14 cellular contexts compared by ENCODE assay signal in genomic region chr10:7483848-7484247, GRCh38.
DNase-seq lines count a peak whose midpoint lies in the region; ATAC-seq lines count a peak whose summit lies in the region.
"Had no signal": no experiment of that assay in that cellular context is flagged by ENCODE, and none has a peak within 500 bp of the region (broad histone marks: within the 10 kb centered on the region; RNA-seq: fewer than 3 reads in every experiment).

No MANE protein-coding gene starts in this region.

- H2AFZ ChIP-seq in Karpas-422 (ENCODE audit: low read length) = 0 out of 2 replicates have a peak overlapping the region, but pooled peaks have one; percentile 6

- H3K4me1 ChIP-seq in CD4-positive, alpha-beta memory T cell (ENCODE audit: insufficient read depth, low read length) = peaks cover 71% of the 10 kb centered on the region
- H3K4me1 ChIP-seq in Karpas-422 (ENCODE audit: low read length) = peaks cover 99% of the 10 kb centered on the region
- H3K4me1 ChIP-seq: foreskin keratinocyte had no signal

- peak overlapping the region; percentile 77 for H3K4me2 ChIP-seq in Karpas-422 (ENCODE audit: low read depth, low read length, poor library complexity, severe bottlenecking)

- DNase-seq in CD4-positive, alpha-beta memory T cell = peak in 1 of 5 donors; percentile 11
- DNase-seq in Karpas-422 = peak; percentile 86
- peak in 2 of 10 donors; percentile 41 to 45 for DNase-seq in naive thymus-derived CD8-positive, alpha-beta T cell
- no peak for DNase-seq in LoVo (ENCODE audit: low spot score)
- DNase-seq in NCI-H1417 treated with DMSO at 0.1 percent for 48 hours (lab: John Stamatoyannopoulos, UW) = no peak
- DNase-seq in NCI-H2171 (lab: John Stamatoyannopoulos, UW) = no peak
- DNase-seq in NCI-H526 (lab: John Stamatoyannopoulos, UW) = no peak
- DNase-seq: DMS53, foreskin keratinocyte, NCI-H1694 treated with DMSO at 0.1 percent for 48 hours, OCI-M1 had no signal

- peak overlapping the region; percentile 81 to 97 (median 91) for H3K27ac Mint-ChIP-seq in CD4-positive, alpha-beta memory T cell
- H3K27ac Mint-ChIP-seq in activated naive CD8-positive, alpha-beta T cell = peak overlapping the region; percentile 85
- peak overlapping the region; percentile 94 to 100 (median 97) for H3K27ac Mint-ChIP-seq in naive thymus-derived CD8-positive, alpha-beta T cell

- peak overlapping the region; percentile 4 for H3K27ac ChIP-seq in CD4-positive, alpha-beta memory T cell (ENCODE audit: low read depth, low read length)
- peak overlapping the region; percentile 99 for H3K27ac ChIP-seq in Karpas-422 (ENCODE audit: low read length)
- H3K27ac ChIP-seq: foreskin keratinocyte, SK-N-MC, thoracic aorta had no signal

- H3K79me2 ChIP-seq in Karpas-422 (ENCODE audit: low read length) = no peaks in the 10 kb centered on the region

- H3K4me1 Mint-ChIP-seq in CD4-positive, alpha-beta memory T cell = peaks cover 54 to 88% (median 69%) of the 10 kb centered on the region in 4 donors
- H3K4me1 Mint-ChIP-seq in activated naive CD8-positive, alpha-beta T cell (ENCODE audit: low read depth) = peaks cover 86% of the 10 kb centered on the region
- H3K4me1 Mint-ChIP-seq in naive thymus-derived CD8-positive, alpha-beta T cell = peaks cover 45 to 89% (median 87%) of the 10 kb centered on the region in 4 donors

- peak overlapping the region in 1 of 2 donors; percentile 0 for H3K4me3 ChIP-seq in CD4-positive, alpha-beta memory T cell (ENCODE audit: low read length in 2 of 2)
- peak overlapping the region; percentile 36; the same call in 1 of the 2 replicates for H3K4me3 ChIP-seq in Karpas-422 (ENCODE audit: low read length)
- H3K4me3 ChIP-seq: SK-N-MC, thoracic aorta had no signal

- POLR2A ChIA-PET in CD4-positive, alpha-beta memory T cell (lab: Charles Lee; ENCODE audit: partially characterized antibody) = interaction anchor here (0.7 to 1.6 kb wide), 13 partner anchors 8 to 848 kb away, joined by 3 to 12 read pairs (median 4); partner anchors contain the start of gene SFMBT2
- POLR2A ChIA-PET in naive thymus-derived CD8-positive, alpha-beta T cell (lab: Charles Lee) = interaction anchor here (0.6 to 2.7 kb wide), 12 partner anchors 10 to 292 kb away, joined by 3 to 28 read pairs (median 6); partner anchors contain the start of gene SFMBT2

- CTCF ChIA-PET in CD4-positive, alpha-beta memory T cell (lab: Charles Lee; ENCODE audit: partially characterized antibody) = interaction anchor here (1.1 to 1.5 kb wide), 4 partner anchors 29 to 75 kb away, joined by 3 to 4 read pairs (median 4); partner anchors contain the start of gene SFMBT2

- intact Hi-C loops in CD4-positive, alpha-beta memory T cell (cut with micrococcal nuclease) = loop anchor here (1.0 to 2.0 kb wide), 2 partner anchors 12 to 41 kb away; no protein-coding TSS in a partner anchor

- H3K9me2 ChIP-seq in Karpas-422 (replicated peaks; ENCODE audit: insufficient read depth, low read length) = no peaks in the 10 kb centered on the region

- peak overlapping the region; percentile 73 for H3K9ac ChIP-seq in Karpas-422 (ENCODE audit: low read length)

- H3K36me3 ChIP-seq in CD4-positive, alpha-beta memory T cell (ENCODE audit: insufficient read depth, low read length) = no peaks in the 10 kb centered on the region
- H3K36me3 ChIP-seq in Karpas-422 (ENCODE audit: insufficient read depth, low read length) = no peaks in the 10 kb centered on the region
- H3K36me3 ChIP-seq: thoracic aorta had no signal

- no peaks in the 10 kb centered on the region for H3K27me3 Mint-ChIP-seq in CD4-positive, alpha-beta memory T cell
- H3K27me3 Mint-ChIP-seq in activated naive CD8-positive, alpha-beta T cell = no peaks in the 10 kb centered on the region
- no peaks in the 10 kb centered on the region for H3K27me3 Mint-ChIP-seq in naive thymus-derived CD8-positive, alpha-beta T cell

- no peaks in the 10 kb centered on the region for H3K36me3 Mint-ChIP-seq in CD4-positive, alpha-beta memory T cell
- peaks cover 3% of the 10 kb centered on the region for H3K36me3 Mint-ChIP-seq in activated naive CD8-positive, alpha-beta T cell
- H3K36me3 Mint-ChIP-seq in naive thymus-derived CD8-positive, alpha-beta T cell = peaks cover 0 to 2% (median 0%) of the 10 kb centered on the region in 3 donors

- ATAC-seq in naive thymus-derived CD8-positive, alpha-beta T cell = peak in 1 of 2 donors; percentile 19
- ATAC-seq: foreskin keratinocyte had no signal

- no peaks in the 10 kb centered on the region for H3K9me3 ChIP-seq in CD4-positive, alpha-beta memory T cell (ENCODE audit: control insufficient read depth in 1 of 2, low read length in 2 of 2)
- no peaks in the 10 kb centered on the region for H3K9me3 ChIP-seq in Karpas-422 (ENCODE audit: low read length)
- H3K9me3 ChIP-seq: thoracic aorta had no signal

- H4K20me1 ChIP-seq in Karpas-422 (ENCODE audit: insufficient read depth, low read depth, low read length) = no peaks in the 10 kb centered on the region

- H3K9me3 Mint-ChIP-seq in CD4-positive, alpha-beta memory T cell = peaks cover 0 to 4% (median 0%) of the 10 kb centered on the region in 8 donors
- H3K9me3 Mint-ChIP-seq in activated naive CD8-positive, alpha-beta T cell (ENCODE audit: low read depth) = peaks cover 5% of the 10 kb centered on the region
- H3K9me3 Mint-ChIP-seq in naive thymus-derived CD8-positive, alpha-beta T cell = peaks cover 0 to 8% (median 0%) of the 10 kb centered on the region in 9 donors

- H3K27me3 ChIP-seq in CD4-positive, alpha-beta memory T cell (ENCODE audit: insufficient read depth, low read length) = no peaks in the 10 kb centered on the region
- no peaks in the 10 kb centered on the region for H3K27me3 ChIP-seq in Karpas-422 (ENCODE audit: low read length)

- peak overlapping the region; percentile 43 to 77 (median 60) for H3K4me3 Mint-ChIP-seq in CD4-positive, alpha-beta memory T cell
- peak overlapping the region; percentile 52 for H3K4me3 Mint-ChIP-seq in activated naive CD8-positive, alpha-beta T cell
- H3K4me3 Mint-ChIP-seq in naive thymus-derived CD8-positive, alpha-beta T cell = peak overlapping the region in 8 of 10 donors; percentile 53 to 83 (median 72)
